ENCODE assay signal across 8 cellular contexts in genomic region chr1:13699936-13700520, GRCh38. TPM values are rescaled to one million over a fixed set of nuclear protein-coding genes. Genes with fewer than 3 reads are reported as not detected.
DNase-seq lines count a peak whose midpoint lies in the region; ATAC-seq and TF ChIP-seq lines count a peak whose summit lies in the region.

Gene PRDM2, plus strand, starts transcription at chr1:13700188. Its CDS starts 15,418 bp downstream, at chr1:13715606.

- peaks cover 2% of the 10 kb centered on the region for H3K9me3 Mint-ChIP-seq in CD8-positive, alpha-beta T cell
- H3K9me3 Mint-ChIP-seq in activated B cell treated with CpG ODN at 0.5 μM for 24 hours, result peaks cover 4% of the 10 kb centered on the region

- H3K27ac ChIP-seq in CD8-positive, alpha-beta T cell (ENCODE audit: low read depth, low read length), result peak within 1 kb of the TSS; percentile 94

- no peaks in the 10 kb centered on the region for H3K36me3 ChIP-seq in CD8-positive, alpha-beta T cell (ENCODE audit: insufficient read depth, low read length)
- H3K36me3 ChIP-seq in kidney epithelial cell (ENCODE audit: control insufficient read depth, insufficient read depth, low read length), result no peaks in the 10 kb centered on the region

- CTCF ChIA-PET in CD8-positive, alpha-beta T cell (lab: Charles Lee), result interaction anchor here (1.2 to 5.1 kb wide), 3 partner anchors 25 to 64 kb away, joined by 3 to 35 read pairs (median 13); no protein-coding TSS in a partner anchor
- CTCF ChIA-PET in activated B cell treated with CpG ODN at 0.5 μM for 24 hours (lab: Charles Lee), result interaction anchor here (1.1 to 1.8 kb wide), 3 partner anchors 25 to 32 kb away, joined by 3 to 5 read pairs (median 4); no protein-coding TSS in a partner anchor

- H3K9me3 ChIP-seq in CD8-positive, alpha-beta T cell (ENCODE audit: low read length), result no peaks in the 10 kb centered on the region

- peak within 1 kb of the TSS; percentile 92 for H3K4me3 Mint-ChIP-seq in CD8-positive, alpha-beta T cell
- peak within 1 kb of the TSS; percentile 91 for H3K4me3 Mint-ChIP-seq in activated B cell treated with CpG ODN at 0.5 μM for 24 hours

- peak within 1 kb of the TSS; percentile 67 for H3K4me3 ChIP-seq in CD8-positive, alpha-beta T cell (ENCODE audit: low read depth, low read length)
- peak within 1 kb of the TSS; percentile 58 for H3K4me3 ChIP-seq in Jurkat, Clone E6-1 (ENCODE audit: low read length)
- H3K4me3 ChIP-seq in kidney epithelial cell (ENCODE audit: low read depth, low read length), result peak within 1 kb of the TSS; percentile 70

- peaks cover 44% of the 10 kb centered on the region for H3K4me1 ChIP-seq in CD8-positive, alpha-beta T cell (ENCODE audit: insufficient read depth, low read length)

- TF ChIP-seq CTCF in CD8-positive, alpha-beta T cell (IDR thresholded peaks at IDR 0.05), result no peak
- TF ChIP-seq CTCF in activated B cell treated with CpG ODN at 0.5 μM for 24 hours (IDR thresholded peaks at IDR 0.05) (no peak), kidney epithelial cell (IDR thresholded peaks at IDR 0.05; ENCODE audit: insufficient read depth, low read length, poor library complexity, severe bottlenecking) (no peak)

- intact Hi-C loops in CD8-positive, alpha-beta T cell (cut with DNase I, micrococcal nuclease), result loop anchor here (1.0 to 2.0 kb wide), 3 partner anchors 25 to 49 kb away; no protein-coding TSS in a partner anchor
- intact Hi-C loops in activated B cell treated with CpG ODN at 0.5 μM for 24 hours (cut with micrococcal nuclease), result loop anchor here (1.0 to 10.0 kb wide), 2 partner anchors 58 to 1825 kb away; partner anchors contain the start of genes CASP9 and DNAJC16

- peaks cover 10% of the 10 kb centered on the region for H3K36me3 Mint-ChIP-seq in CD8-positive, alpha-beta T cell
- H3K36me3 Mint-ChIP-seq in activated B cell treated with CpG ODN at 0.5 μM for 24 hours (ENCODE audit: low read depth), result peaks cover 32% of the 10 kb centered on the region

- peak; percentile 38 to 79 (median 62) for DNase-seq in CD8-positive, alpha-beta T cell
- no peak for DNase-seq in Jurkat, Clone E6-1 (ENCODE audit: low read depth, low spot score)
- DNase-seq in activated B cell treated with CpG ODN at 0.5 μM for 24 hours (peak; percentile 77), kidney epithelial cell (ENCODE audit: low read depth) (no peak), HuH-7 (ENCODE audit: low spot score) (no peak)
- peak; percentile 69 for DNase-seq in central memory CD4-positive, alpha-beta T cell
- peak; percentile 20 to 42 (median 41) for DNase-seq in stimulated activated CD4-positive, alpha-beta T cell treated with anti-CD3 and anti-CD28 coated beads, Interleukin-1b, Interleukin-23, amount 100 ng/mL, for 24 hours (ENCODE audit: low read depth in 4 of 4, low spot score in 1 of 4)

- H3K27ac Mint-ChIP-seq in CD8-positive, alpha-beta T cell, result peak within 1 kb of the TSS; percentile 98
- peak within 1 kb of the TSS; percentile 98 for H3K27ac Mint-ChIP-seq in activated B cell treated with CpG ODN at 0.5 μM for 24 hours

- no peaks in the 10 kb centered on the region for H3K27me3 Mint-ChIP-seq in CD8-positive, alpha-beta T cell (ENCODE audit: low read depth)
- H3K27me3 Mint-ChIP-seq in activated B cell treated with CpG ODN at 0.5 μM for 24 hours, result no peaks in the 10 kb centered on the region

- H3K27me3 ChIP-seq in CD8-positive, alpha-beta T cell (ENCODE audit: insufficient read depth, low read length), result no peaks in the 10 kb centered on the region
- no peaks in the 10 kb centered on the region for H3K27me3 ChIP-seq in kidney epithelial cell (ENCODE audit: control insufficient read depth, insufficient read depth, low read length)

- peaks cover 52% of the 10 kb centered on the region for H3K4me1 Mint-ChIP-seq in CD8-positive, alpha-beta T cell (ENCODE audit: low read depth)
- peaks cover 60% of the 10 kb centered on the region for H3K4me1 Mint-ChIP-seq in activated B cell treated with CpG ODN at 0.5 μM for 24 hours

- POLR2A ChIA-PET in CD8-positive, alpha-beta T cell (lab: Charles Lee), result interaction anchor here (1.0 to 1.8 kb wide), 4 partner anchors 32 to 55 kb away, joined by 3 to 13 read pairs (median 4); no protein-coding TSS in a partner anchor
- POLR2A ChIA-PET in activated B cell treated with CpG ODN at 0.5 μM for 24 hours (lab: Charles Lee), result interaction anchor here (1.0 to 8.0 kb wide), 13 partner anchors 10 to 65 kb away, joined by 3 to 440 read pairs (median 7); no protein-coding TSS in a partner anchor

- ATAC-seq in CD8-positive, alpha-beta T cell, result peak; percentile 43
- ATAC-seq in GM19463 (IDR thresholded peaks at IDR 0.05; ENCODE audit: unreplicated experiment) (peak; percentile 33), activated B cell treated with CpG ODN at 0.5 μM for 24 hours (ENCODE audit: low read depth) (peak; percentile 30)

RNA-seq across cellular contexts. Expression of gene PRDM2, which starts in this region (rescaled TPM):
- 100 to 1,000 TPM; 170 to 180 TPM for total RNA-seq in CD8-positive, alpha-beta T cell
- polyA plus RNA-seq in Jurkat, Clone E6-1 (2012; ENCODE audit: insufficient read depth, insufficient read length), result 21.7 TPM
- 183 and 194 TPM in 2 replicates for total RNA-seq in activated B cell treated with CpG ODN at 0.5 μM for 24 hours
- total RNA-seq in kidney epithelial cell, result 13.9 and 15.0 TPM in 2 replicates

Comparison
In these comparisons a context has a peak if more than half of its experiments do, and no peak if none do; other contexts are left out.
1. RNA of gene PRDM2 (total RNA-seq): 183 to 194 TPM in activated B cell treated with CpG ODN at 0.5 μM for 24 hours and 170 to 180 TPM in CD8-positive, alpha-beta T cell; 13.9 to 15.0 TPM in kidney epithelial cell; every median in the first group is over 10 times any median in the second.
2. DNase-seq: peak in CD8-positive, alpha-beta T cell (7 of 7), activated B cell treated with CpG ODN at 0.5 μM for 24 hours (single experiment), central memory CD4-positive, alpha-beta T cell (single experiment) and stimulated activated CD4-positive, alpha-beta T cell treated with anti-CD3 and anti-CD28 coated beads, Interleukin-1b, Interleukin-23, amount 100 ng/mL, for 24 hours (4 of 4); none in Jurkat, Clone E6-1 (single experiment), kidney epithelial cell (single experiment) and HuH-7 (single experiment).
3. Peak in every context shown above with its lines, with median percentiles within 50 percentile points of each other: ATAC-seq and H3K4me3 ChIP-seq.